1 cellular context compared by ENCODE assay signal in the genomic region with DNA sequence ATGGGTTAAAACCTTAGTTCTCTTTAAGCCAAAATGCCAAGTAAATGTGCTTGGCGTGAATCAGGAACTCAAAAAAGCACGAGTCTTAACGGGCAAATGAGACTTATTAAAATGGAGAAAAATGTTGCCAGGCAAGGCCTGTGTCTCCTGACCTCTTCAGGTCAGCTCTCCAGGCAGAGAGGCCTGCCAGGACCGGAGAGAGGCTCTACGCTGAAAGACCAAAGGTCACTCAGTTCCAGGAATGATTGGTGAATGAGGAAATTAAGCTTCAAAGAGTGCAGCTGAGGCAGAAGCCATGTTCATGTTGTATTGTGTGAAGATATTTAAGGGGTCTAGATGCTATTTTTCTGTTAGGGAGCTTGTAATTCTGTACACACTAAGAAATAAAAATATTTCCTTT.
TF ChIP-seq lines count a peak whose summit lies in the region.

No MANE protein-coding gene starts in this region.

TF ChIP-seq in HepG2, 621 proteins besides CTCF, POLR2A, EP300 and RAD21 (continued from another document):
- TF ChIP-seq TFDP1 (CRISPR knock-in tag; IDR thresholded peaks at IDR 0.05; ENCODE audit: borderline replicate concordance) (no peak), ZNF547 (CRISPR knock-in tag; IDR thresholded peaks at IDR 0.05) (no peak)
- TF ChIP-seq, protein P1, sequence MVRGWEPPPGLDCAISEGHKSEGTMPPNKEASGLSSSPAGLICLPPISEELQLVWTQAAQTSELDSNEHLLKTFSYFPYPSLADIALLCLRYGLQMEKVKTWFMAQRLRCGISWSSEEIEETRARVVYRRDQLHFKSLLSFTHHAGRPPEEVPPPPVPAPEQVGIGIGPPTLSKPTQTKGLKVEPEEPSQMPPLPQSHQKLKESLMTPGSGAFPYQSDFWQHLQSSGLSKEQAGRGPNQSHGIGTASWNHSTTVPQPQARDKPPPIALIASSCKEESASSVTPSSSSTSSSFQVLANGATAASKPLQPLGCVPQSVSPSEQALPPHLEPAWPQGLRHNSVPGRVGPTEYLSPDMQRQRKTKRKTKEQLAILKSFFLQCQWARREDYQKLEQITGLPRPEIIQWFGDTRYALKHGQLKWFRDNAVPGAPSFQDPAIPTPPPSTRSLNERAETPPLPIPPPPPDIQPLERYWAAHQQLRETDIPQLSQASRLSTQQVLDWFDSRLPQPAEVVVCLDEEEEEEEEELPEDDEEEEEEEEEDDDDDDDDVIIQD (CRISPR knock-in tag; IDR thresholded peaks at IDR 0.05; ENCODE audit: low read depth) = peak; percentile 33; the same call in 1 of the 2 replicates
TF ChIP-seq in HepG2: peak in this region for 43.
